ENCODE assay signal across 16 cellular contexts in genomic region chr3:17069754-17070153, GRCh38.
DNase-seq lines count a peak whose midpoint lies in the region; ATAC-seq, FAIRE-seq and TF ChIP-seq lines count a peak whose summit lies in the region.
"Had no signal": no experiment of that assay in that cellular context is flagged by ENCODE, and none has a peak within 500 bp of the region (broad histone marks: within the 10 kb centered on the region; RNA-seq: fewer than 3 reads in every experiment).

No MANE protein-coding gene starts in this region.

- 83% methylated on average over 4 of the region's 4 CpGs for WGBS in HUES64
- WGBS in H1 (ENCODE audit: extremely low coverage in 1 of 2, insufficient coverage in 1 of 2, insufficient read length in 1 of 2, insufficient replicate concordance in 2 of 2, low coverage in 1 of 2, low lambda C conversion rate in 2 of 2, missing lambda C conversion rate in 1 of 2), 2 experiments, result 88% methylated on average over 4 of the region's 4 CpGs; no CpG with 5 or more reads in 1 of the 2 experiments

- no peak overlapping the region for H4K5ac ChIP-seq in H1 (ENCODE audit: insufficient read length, low read depth, low read length)

- H3K4me1 ChIP-seq in left ventricle myocardium inferior, result peaks cover 55% of the 10 kb centered on the region
- peaks cover 22% of the 10 kb centered on the region for H3K4me1 ChIP-seq in HUES64 (ENCODE audit: insufficient read depth, low read length)
- H3K4me1 ChIP-seq in H1 (replicated peaks in 1 of 4; ENCODE audit: control insufficient read depth in 3 of 4, insufficient read depth in 4 of 4, low read length in 3 of 4), result peaks cover 0 to 12% (median 9%) of the 10 kb centered on the region in 4 experiments; a peak in 4 of 7 replicates
- H3K4me1 ChIP-seq in skeletal muscle tissue (ENCODE audit: control insufficient read depth in 3 of 3, insufficient read depth in 3 of 3, low read length in 3 of 3), result peaks cover 10 to 12% (median 12%) of the 10 kb centered on the region in 3 donors
- H3K4me1 ChIP-seq in HAP-1, result no peaks in the 10 kb centered on the region

- no peaks in the 10 kb centered on the region for H3K79me2 ChIP-seq in H1 (ENCODE audit: control insufficient read depth in 1 of 2, insufficient read depth in 2 of 2, low read length in 2 of 2)

- H3K56ac ChIP-seq in H1 (replicated peaks; ENCODE audit: insufficient read length, low read depth, low read length), result no peak overlapping the region

- no peak for TF ChIP-seq RAD21 in H1 (IDR thresholded peaks at IDR 0.05 in 1 of 2, conservative IDR thresholded peaks at IDR 0.05 in 1 of 2; ENCODE audit: low read depth in 2 of 2, low read length in 2 of 2)

- no peak overlapping the region for H4K91ac ChIP-seq in H1 (replicated peaks; ENCODE audit: insufficient read length, low read length)

- no peak overlapping the region for H3K4ac ChIP-seq in H1 (replicated peaks; ENCODE audit: insufficient read length, low read depth, low read length)

- H3K36me3 ChIP-seq in left ventricle myocardium inferior (peaks cover 18% of the 10 kb centered on the region), HUES64 (ENCODE audit: insufficient read depth, low read length) (no peaks in the 10 kb centered on the region), H1 (ENCODE audit: control insufficient read depth in 2 of 4, insufficient read depth in 4 of 4, low read length in 3 of 4) (peaks cover 0 to 7% (median 0%) of the 10 kb centered on the region in 4 experiments; a peak in 2 of 8 replicates), skeletal muscle tissue (ENCODE audit: control insufficient read depth in 3 of 3, insufficient read depth in 3 of 3, low read length in 3 of 3) (peaks cover 0 to 10% (median 8%) of the 10 kb centered on the region in 3 donors), HAP-1 (replicated peaks) (peaks cover 31% of the 10 kb centered on the region)
- H3K36me3 ChIP-seq: MG63 had no signal

- no peak overlapping the region for H3K9ac ChIP-seq in HUES64 (ENCODE audit: low read depth, low read length)
- H3K9ac ChIP-seq in H1 (replicated peaks in 1 of 4; ENCODE audit: extremely low read depth in 1 of 4, low read depth in 3 of 4, low read length in 3 of 4), result no peak overlapping the region
- no peak overlapping the region for H3K9ac ChIP-seq in skeletal muscle tissue (ENCODE audit: low read depth in 1 of 3, low read length in 3 of 3)

- no peak overlapping the region for H4K8ac ChIP-seq in H1 (ENCODE audit: extremely low read depth, insufficient read depth, low read length)

- H2BK15ac ChIP-seq in H1 (ENCODE audit: low read length), result no peak overlapping the region

- TF ChIP-seq CTCF in left ventricle myocardium inferior (IDR thresholded peaks at IDR 0.05; ENCODE audit: borderline replicate concordance) (no peak), H1 (IDR thresholded peaks at IDR 0.05; ENCODE audit: control extremely low read depth in 1 of 3, insufficient read depth in 1 of 3, low read depth in 1 of 3, low read length in 3 of 3) (no peak), D721Med (IDR thresholded peaks at IDR 0.05; ENCODE audit: insufficient read depth, missing control alignments) (no peak)

- H3K27me3 ChIP-seq in left ventricle myocardium inferior (ENCODE audit: low read depth) (no peaks in the 10 kb centered on the region), HUES64 (ENCODE audit: insufficient read depth, low read length) (no peaks in the 10 kb centered on the region), H1 (replicated peaks in 1 of 4; ENCODE audit: control insufficient read depth in 3 of 4, extremely low read depth in 1 of 4, insufficient read depth in 3 of 4, low read length in 3 of 4) (no peaks in the 10 kb centered on the region), skeletal muscle tissue (ENCODE audit: control insufficient read depth in 3 of 3, insufficient read depth in 3 of 3, low read length in 3 of 3) (no peaks in the 10 kb centered on the region), HAP-1 (ENCODE audit: low read depth) (no peaks in the 10 kb centered on the region)
- H3K27me3 ChIP-seq: MG63, Peyer's patch had no signal

- FAIRE-seq in H1 (lab: Jason Lieb, UNC) (no peak), D721Med (lab: Jason Lieb, UNC) (no peak)
- FAIRE-seq: G401.6 had no signal

- no peak overlapping the region for H3K4me3 ChIP-seq in left ventricle myocardium inferior
- H3K4me3 ChIP-seq in HUES64 (ENCODE audit: low read length), result no peak overlapping the region
- H3K4me3 ChIP-seq in H1 (ENCODE audit: extremely low read depth in 1 of 4, insufficient read depth in 2 of 4, low read depth in 3 of 4, low read length in 4 of 4), result peak overlapping the region in 1 of 4 experiments; percentile 2; a peak in 1 of 8 replicates
- no peak overlapping the region for H3K4me3 ChIP-seq in skeletal muscle tissue (ENCODE audit: low read length in 3 of 3)
- H3K4me3 ChIP-seq in HAP-1, result no peak overlapping the region
- H3K4me3 ChIP-seq: MG63, Peyer's patch, SK-N-MC had no signal

- no peak for TF ChIP-seq EP300 in H1 (IDR thresholded peaks at IDR 0.05; ENCODE audit: borderline replicate concordance in 1 of 2, low read depth in 2 of 2, low read length in 2 of 2)

- H3K14ac ChIP-seq in H1 (ENCODE audit: insufficient read length), result no peak overlapping the region

- H3K79me1 ChIP-seq in H1 (ENCODE audit: low read depth, low read length), result no peaks in the 10 kb centered on the region

- no peak overlapping the region for H2BK5ac ChIP-seq in H1 (ENCODE audit: low read depth, low read length)

- no peak overlapping the region; a peak in 1 of 4 replicates for H3K4me2 ChIP-seq in H1 (ENCODE audit: insufficient read depth in 1 of 2, low read depth in 2 of 2, low read length in 2 of 2)

- CTCF ChIA-PET in H1 (lab: Charles Lee; ENCODE audit: partially characterized antibody), result no interaction called here

- H2BK120ac ChIP-seq in H1 (replicated peaks; ENCODE audit: low read depth, low read length), result no peak overlapping the region

- no peak for TF ChIP-seq POLR2A in H1 (IDR thresholded peaks at IDR 0.05; ENCODE audit: control extremely low read depth in 1 of 2, low read depth in 2 of 2, low read length in 2 of 2)

- H3K23me2 ChIP-seq in H1 (ENCODE audit: low read depth, low read length), result no peaks in the 10 kb centered on the region

- H4K20me1 ChIP-seq in H1 (replicated peaks in 1 of 2; ENCODE audit: control insufficient read depth in 1 of 2, insufficient read depth in 2 of 2, low read length in 2 of 2), result no peaks in the 10 kb centered on the region

- POLR2A ChIA-PET in H1 (lab: Charles Lee; ENCODE audit: partially characterized antibody), result no interaction called here

- H2AK5ac ChIP-seq in H1 (ENCODE audit: low read depth, low read length), result no peak overlapping the region

- DNase-seq in left ventricle myocardium inferior, result no peak
- no peak for DNase-seq in Right ventricle myocardium superior
- DNase-seq in H1 (ENCODE audit: low read depth in 1 of 2, low spot score in 2 of 2), result no peak
- DNase-seq in HAP-1 (ENCODE audit: low spot score in 2 of 2), result no peak
- DNase-seq in SHP77 (lab: John Stamatoyannopoulos, UW), result no peak
- no peak for DNase-seq in D721Med (ENCODE audit: insufficient read length, low spot score)
- DNase-seq: 8988T; CD4-positive, CD25-positive, alpha-beta regulatory T cell; COR-L47; MG63; Peyer's patch had no signal

- peak overlapping the region; percentile 56 for H3K27ac ChIP-seq in left ventricle myocardium inferior (replicated peaks)
- H3K27ac ChIP-seq in HUES64 (ENCODE audit: low read depth, low read length), result 0 out of 2 replicates have a peak overlapping the region, but pooled peaks have one; percentile 14
- H3K27ac ChIP-seq in H1 (ENCODE audit: low read depth, low read length), result no peak overlapping the region
- peak overlapping the region; percentile 50 for H3K27ac ChIP-seq in skeletal muscle tissue (ENCODE audit: low read depth, low read length)
- H3K27ac ChIP-seq: Peyer's patch, SK-N-MC had no signal

- H2AFZ ChIP-seq in H1 (ENCODE audit: low read length), result no peak overlapping the region

- no peak overlapping the region for H2BK12ac ChIP-seq in H1 (ENCODE audit: low read depth, low read length)

- H3K9me3 ChIP-seq in left ventricle myocardium inferior (replicated peaks), result no peaks in the 10 kb centered on the region
- no peaks in the 10 kb centered on the region for H3K9me3 ChIP-seq in HUES64 (ENCODE audit: insufficient read depth, low read depth, low read length)
- no peaks in the 10 kb centered on the region for H3K9me3 ChIP-seq in H1 (ENCODE audit: insufficient read depth in 2 of 2, low read depth in 1 of 2, low read length in 1 of 2)
- no peaks in the 10 kb centered on the region for H3K9me3 ChIP-seq in skeletal muscle tissue (ENCODE audit: control insufficient read depth in 3 of 3, low read length in 3 of 3)
- H3K9me3 ChIP-seq in HAP-1, result no peaks in the 10 kb centered on the region
- H3K9me3 ChIP-seq: MG63, Peyer's patch had no signal

- H3K23ac ChIP-seq in H1 (ENCODE audit: insufficient read length), result no peak overlapping the region

- no peak for ATAC-seq in Right ventricle myocardium superior (ENCODE audit: poor library complexity)
- ATAC-seq: HCT116 had no signal

- intact Hi-C loops in left ventricle myocardium inferior (cut with micrococcal nuclease) (no loop called here), Right ventricle myocardium superior (cut with DNase I) (no loop called here)

- no peak overlapping the region for H2BK20ac ChIP-seq in H1 (ENCODE audit: low read length)

- H3K18ac ChIP-seq in H1 (ENCODE audit: extremely low read depth, low read length), result no peak overlapping the region

- in situ Hi-C loops in HAP-1 (cut with MboI; ENCODE audit: low sequenced_read_pairs), result no loop called here

TF ChIP-seq in H1, 55 proteins besides CTCF, POLR2A, EP300 and RAD21:
- TF ChIP-seq MAFK (IDR thresholded peaks at IDR 0.05; ENCODE audit: low read depth, low read length) (peak; percentile 70), BACH1 (IDR thresholded peaks at IDR 0.05; ENCODE audit: low read length) (peak; percentile 51; the same call in 1 of the 2 replicates), BCL11A (IDR thresholded peaks at IDR 0.05; ENCODE audit: low read depth in 2 of 2, low read length in 2 of 2) (no peak)
